27 cellular contexts compared by ENCODE assay signal in the genomic region with DNA sequence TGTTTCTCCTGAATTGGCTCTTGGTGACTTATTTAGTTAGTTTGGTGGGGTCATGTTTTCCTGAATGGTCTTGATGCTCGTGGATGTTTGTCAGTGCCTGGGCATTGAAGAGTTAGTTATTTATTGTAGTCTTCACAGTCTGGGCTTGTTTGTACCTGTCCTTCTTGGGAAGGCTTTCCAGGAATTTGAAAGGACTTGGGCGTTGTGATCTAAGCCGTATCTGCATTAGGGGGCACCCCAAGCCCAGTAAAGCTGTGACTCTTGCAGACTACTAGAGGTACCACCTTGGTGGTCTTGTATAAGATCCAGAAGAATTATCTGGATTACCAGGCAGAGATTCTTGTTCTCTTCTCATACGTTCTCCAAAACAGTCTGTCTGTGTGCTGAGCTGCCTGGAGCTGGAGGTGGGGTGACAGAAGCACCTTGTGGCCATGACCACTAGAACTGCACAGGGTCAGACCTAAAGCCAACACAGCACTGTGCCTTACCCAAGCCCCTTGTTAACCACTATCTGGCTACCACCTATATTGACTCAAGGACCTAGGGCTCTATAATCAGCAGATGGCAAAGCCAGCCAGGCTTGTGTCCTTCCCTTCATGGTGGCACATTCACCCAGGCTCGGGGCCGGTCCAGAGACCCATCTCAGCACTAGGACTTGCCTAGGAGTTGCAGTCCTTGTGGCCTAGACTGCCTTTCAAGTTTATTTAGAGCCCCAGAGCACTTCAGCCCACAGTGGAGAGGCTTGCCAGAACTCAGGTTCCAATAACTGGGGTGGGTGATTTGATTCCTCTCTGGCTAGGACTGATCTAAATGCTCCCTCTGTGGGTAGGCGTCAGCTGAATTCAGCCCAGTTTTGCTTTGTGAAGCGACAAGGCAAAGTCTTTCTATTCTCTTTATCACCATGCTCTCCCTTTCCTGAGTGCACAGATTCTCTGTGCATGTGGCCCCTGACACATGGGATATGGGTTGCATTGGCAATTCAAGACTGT. TPM values are rescaled to one million over a fixed set of nuclear protein-coding genes. Genes with fewer than 3 reads are reported as not detected.
DNase-seq lines count a peak whose midpoint lies in the region; ATAC-seq and TF ChIP-seq lines count a peak whose summit lies in the region.
"Had no signal": no experiment of that assay in that cellular context is flagged by ENCODE, and none has a peak within 500 bp of the region (broad histone marks: within the 10 kb centered on the region; RNA-seq: fewer than 3 reads in every experiment).

No MANE protein-coding gene starts in this region.

- no peaks in the 10 kb centered on the region for H3K27me3 ChIP-seq in foreskin keratinocyte
- H3K27me3 ChIP-seq in gastrocnemius medialis, result no peaks in the 10 kb centered on the region
- H3K27me3 ChIP-seq: BLaER1, cardiac muscle cell, stomach, thyroid gland had no signal

- in situ Hi-C loops in gastrocnemius medialis (cut with MboI; ENCODE audit: low sequenced_read_pairs in 4 of 4), result no loop called here

- no peak overlapping the region for H3K27ac ChIP-seq in foreskin keratinocyte
- H3K27ac ChIP-seq in gastrocnemius medialis, result no peak overlapping the region
- H3K27ac ChIP-seq: BLaER1, cardiac muscle cell, left ventricle myocardium inferior, stomach, thyroid gland had no signal

- no peaks in the 10 kb centered on the region for H3K4me1 ChIP-seq in foreskin keratinocyte
- H3K4me1 ChIP-seq in gastrocnemius medialis, result no peaks in the 10 kb centered on the region
- H3K4me1 ChIP-seq: BLaER1, left ventricle myocardium inferior, stomach had no signal

- no peaks in the 10 kb centered on the region for H3K9me3 ChIP-seq in gastrocnemius medialis
- H3K9me3 ChIP-seq: BLaER1, left ventricle myocardium inferior, SK-N-SH, stomach, thyroid gland had no signal

- POLR2A ChIA-PET in activated B cell treated with CpG ODN at 0.5 μM for 24 hours (lab: Charles Lee), result interaction anchor here (1.2 kb wide), 1 partner anchor 11 kb away, joined by 4 read pairs; the partner anchor contains the start of gene RNF135

- CTCF ChIA-PET in activated B cell treated with CpG ODN at 0.5 μM for 24 hours (lab: Charles Lee), result no interaction called here

- peaks cover 0 to 2% of the 10 kb centered on the region in 2 donors for H3K36me3 Mint-ChIP-seq in activated T-cell treated with anti-CD3 and anti-CD28 coated beads, Interleukin-2, amount 50 U/mL, for 72 hours (ENCODE audit: insufficient read depth in 2 of 2)
- H3K36me3 Mint-ChIP-seq in activated B cell treated with CpG ODN at 0.5 μM for 24 hours (ENCODE audit: low read depth), result peaks cover 41% of the 10 kb centered on the region
- H3K36me3 Mint-ChIP-seq: activated naive CD4-positive, alpha-beta T cell treated with anti-CD3 and anti-CD28 coated beads, Interleukin-2, amount 50 U/mL, for 72 hours had no signal

- H3K36me3 ChIP-seq in gastrocnemius medialis, result no peaks in the 10 kb centered on the region
- H3K36me3 ChIP-seq: cardiac muscle cell had no signal

- ATAC-seq in activated T-cell treated with anti-CD3 and anti-CD28 coated beads, Interleukin-2, amount 50 U/mL, for 72 hours (replicated peaks in 1 of 2), result peak; percentile 13 to 68
- ATAC-seq in activated B cell treated with CpG ODN at 0.5 μM for 24 hours (ENCODE audit: low read depth) (no peak), foreskin keratinocyte (no peak), GM21576 (IDR thresholded peaks at IDR 0.05; ENCODE audit: unreplicated experiment) (no peak), HG02840 (IDR thresholded peaks at IDR 0.05; ENCODE audit: low FRiP score, unreplicated experiment) (no peak), gastrocnemius medialis (no peak)
- ATAC-seq: naive thymus-derived CD4-positive, alpha-beta T cell; T-helper 17 cell had no signal

- H3K4me1 Mint-ChIP-seq in activated T-cell treated with anti-CD3 and anti-CD28 coated beads, Interleukin-2, amount 50 U/mL, for 72 hours (ENCODE audit: low read depth), result peaks cover 10% of the 10 kb centered on the region
- H3K4me1 Mint-ChIP-seq in activated B cell treated with CpG ODN at 0.5 μM for 24 hours, result peaks cover 13% of the 10 kb centered on the region

- intact Hi-C loops in activated B cell treated with CpG ODN at 0.5 μM for 24 hours (cut with micrococcal nuclease) (no loop called here), gastrocnemius medialis (cut with DNase I; ENCODE audit: low total_unique reads) (no loop called here)

- no peaks in the 10 kb centered on the region for H3K27me3 Mint-ChIP-seq in activated T-cell treated with anti-CD3 and anti-CD28 coated beads, Interleukin-2, amount 50 U/mL, for 72 hours (ENCODE audit: low read depth)
- H3K27me3 Mint-ChIP-seq in activated B cell treated with CpG ODN at 0.5 μM for 24 hours, result no peaks in the 10 kb centered on the region
- H3K27me3 Mint-ChIP-seq: naive thymus-derived CD4-positive, alpha-beta T cell; T-helper 17 cell had no signal

- H3K4me3 ChIP-seq in gastrocnemius medialis, result no peak overlapping the region
- H3K4me3 ChIP-seq: BLaER1, cardiac muscle cell, left ventricle myocardium inferior, stomach, thyroid gland had no signal

- H3K9me3 Mint-ChIP-seq in activated T-cell treated with anti-CD3 and anti-CD28 coated beads, Interleukin-2, amount 50 U/mL, for 72 hours, result no peaks in the 10 kb centered on the region
- H3K9me3 Mint-ChIP-seq in activated B cell treated with CpG ODN at 0.5 μM for 24 hours, result no peaks in the 10 kb centered on the region
- H3K9me3 Mint-ChIP-seq: activated naive CD4-positive, alpha-beta T cell treated with anti-CD3 and anti-CD28 coated beads, Interleukin-2, amount 50 U/mL, for 72 hours had no signal

- no peak for TF ChIP-seq POLR2A in gastrocnemius medialis (IDR thresholded peaks at IDR 0.05)

- no peak overlapping the region for H3K27ac Mint-ChIP-seq in activated T-cell treated with anti-CD3 and anti-CD28 coated beads, Interleukin-2, amount 50 U/mL, for 72 hours
- H3K27ac Mint-ChIP-seq in activated B cell treated with CpG ODN at 0.5 μM for 24 hours, result peak overlapping the region; percentile 18
- H3K27ac Mint-ChIP-seq: mesothelial cell of epicardium, T-helper 17 cell had no signal

- no peak for DNase-seq in activated T-cell treated with anti-CD3 and anti-CD28 coated beads, Interleukin-2, amount 50 U/mL, for 72 hours
- DNase-seq in activated T-cell treated with anti-CD3 and anti-CD28 coated beads for 4 hours (no peak), activated B cell treated with CpG ODN at 0.5 μM for 24 hours (no peak), foreskin keratinocyte (peak in 1 of 2 donors; percentile 61), gastrocnemius medialis (no peak)
- DNase-seq: activated CD4-positive, alpha-beta T cell treated with anti-CD3 and anti-CD28 coated beads for 1 hour; anterior cingulate cortex; cortex of kidney; HCEC 1CT; KG1; left ventricle myocardium inferior; naive thymus-derived CD4-positive, alpha-beta T cell; NCI-H1417; NCI-H2081; NCI-H774; nucleus accumbens; SK-N-SH; stimulated activated CD4-positive, alpha-beta T cell treated with anti-CD3 and anti-CD28 coated beads, Interleukin-15, amount 100 ng/mL, for 24 hours; stomach; T-helper 17 cell had no signal

- TF ChIP-seq CTCF in activated B cell treated with CpG ODN at 0.5 μM for 24 hours (IDR thresholded peaks at IDR 0.05) (no peak), foreskin keratinocyte (conservative IDR thresholded peaks at IDR 0.05) (peak; percentile 58), gastrocnemius medialis (IDR thresholded peaks at IDR 0.05 in 4 of 5, conservative IDR thresholded peaks at IDR 0.05 in 1 of 5) (no peak)

- H3K4me3 Mint-ChIP-seq in activated T-cell treated with anti-CD3 and anti-CD28 coated beads, Interleukin-2, amount 50 U/mL, for 72 hours, result no peak overlapping the region
- no peak overlapping the region for H3K4me3 Mint-ChIP-seq in activated B cell treated with CpG ODN at 0.5 μM for 24 hours
- H3K4me3 Mint-ChIP-seq: mesothelial cell of epicardium; naive thymus-derived CD4-positive, alpha-beta T cell; T-helper 17 cell had no signal

RNA-seq across cellular contexts. Expression of gene RNF135, which starts 11.0 kb away (rescaled TPM):
- total RNA-seq in activated T-cell treated with anti-CD3 and anti-CD28 coated beads, Interleukin-2, amount 50 U/mL, for 72 hours, result 10 to 100 TPM; 11.7 to 12.3 TPM
- total RNA-seq in activated B cell treated with CpG ODN at 0.5 μM for 24 hours (16.7 and 18.5 TPM in 2 replicates), foreskin keratinocyte (12.5 and 12.6 TPM in 2 replicates), gastrocnemius medialis (1 to 10 TPM; 4.4 to 9.3 (median 6.5) TPM)
- polyA plus RNA-seq in foreskin keratinocyte, result 12.3 and 13.0 TPM in 2 replicates
- polyA plus RNA-seq: SK-N-SH had no signal

Comparison
In these comparisons a context has a peak if more than half of its experiments do, and no peak if none do; other contexts are left out.
1. ATAC-seq: peak in activated T-cell treated with anti-CD3 and anti-CD28 coated beads, Interleukin-2, amount 50 U/mL, for 72 hours (2 of 2); none in activated B cell treated with CpG ODN at 0.5 μM for 24 hours (single experiment), foreskin keratinocyte (single experiment), GM21576 (single experiment), HG02840 (single experiment) and gastrocnemius medialis (0 of 2).